In the genomic region with DNA sequence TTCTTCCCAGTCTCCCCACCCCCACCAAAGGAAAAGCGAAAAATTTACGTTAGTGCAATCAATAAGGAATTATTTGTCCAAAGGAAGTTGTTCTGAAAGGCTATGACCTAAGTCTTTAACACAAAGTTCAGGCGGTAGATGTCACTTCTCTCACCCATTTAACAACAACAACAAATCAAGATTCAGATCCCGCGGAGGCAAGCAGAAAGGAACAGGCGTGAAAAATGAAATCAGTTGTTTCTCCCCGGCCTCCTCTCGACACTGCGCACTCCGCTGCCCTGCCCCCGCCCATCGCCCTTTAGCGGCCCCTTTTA, we compare ENCODE assay signal across 8 cellular contexts. TPM values are rescaled to one million over a fixed set of nuclear protein-coding genes. Genes with fewer than 3 reads are reported as not detected.
DNase-seq lines count a peak whose midpoint lies in the region; ATAC-seq and TF ChIP-seq lines count a peak whose summit lies in the region.

No MANE protein-coding gene starts in this region.

- H3K4me3 ChIP-seq in BE2C (ENCODE audit: low read depth, low read length) (peak overlapping the region; percentile 86), WI38 (ENCODE audit: low read depth, low read length) (peak overlapping the region; percentile 65), gastroesophageal sphincter (peak overlapping the region; percentile 57 to 93), skeletal muscle cell (ENCODE audit: low read depth, low read length) (peak overlapping the region; percentile 71)

- no peak for TF ChIP-seq EP300 in gastroesophageal sphincter (IDR thresholded peaks at IDR 0.05)

- 0% methylated on average over 6 to 10 of the region's 13 CpGs for WGBS in gastroesophageal sphincter (ENCODE audit: low coverage in 1 of 2), 2 donors

- H3K27me3 ChIP-seq in BE2C = no peaks in the 10 kb centered on the region; the same call in 1 of the 2 replicates
- H3K27me3 ChIP-seq in gastroesophageal sphincter = no peaks in the 10 kb centered on the region

- DNase-seq in BE2C = no peak
- DNase-seq in skeletal muscle cell (ENCODE audit: low read depth) = no peak
- DNase-seq in COLO668 (lab: John Stamatoyannopoulos, UW; ENCODE audit: unreplicated experiment) = no peak
- DNase-seq in HEK293T (ENCODE audit: extremely low spot score) = no peak
- no peak for DNase-seq in NCI-H128 (lab: John Stamatoyannopoulos, UW; ENCODE audit: unreplicated experiment)

- H3K36me3 ChIP-seq in BE2C (peaks cover 4% of the 10 kb centered on the region), gastroesophageal sphincter (no peaks in the 10 kb centered on the region)

- H3K9me3 ChIP-seq in BE2C (no peaks in the 10 kb centered on the region), gastroesophageal sphincter (no peaks in the 10 kb centered on the region)

- no peak for TF ChIP-seq POLR2A in gastroesophageal sphincter (IDR thresholded peaks at IDR 0.05)

- TF ChIP-seq CTCF in BE2C (IDR thresholded peaks at IDR 0.05; ENCODE audit: low read depth, low read length) (no peak), WI38 (IDR thresholded peaks at IDR 0.05; ENCODE audit: low read depth, low read length) (no peak), gastroesophageal sphincter (IDR thresholded peaks at IDR 0.05) (no peak)

- no peaks in the 10 kb centered on the region; the same call in 1 of the 2 replicates for H3K4me1 ChIP-seq in BE2C
- H3K4me1 ChIP-seq in gastroesophageal sphincter = peaks cover 0 to 43% (median 0%) of the 10 kb centered on the region in 3 donors

- CTCF ChIA-PET in HEK293T (lab: Yijun Ruan, JAX) = no interaction called here

- peak overlapping the region; percentile 66 to 97 (median 94) for H3K27ac ChIP-seq in gastroesophageal sphincter

- ATAC-seq in GM19467 (IDR thresholded peaks at IDR 0.05; ENCODE audit: unreplicated experiment) = peak; percentile 27
- no peak for ATAC-seq in gastroesophageal sphincter

- POLR2A ChIA-PET in HEK293T (lab: Yijun Ruan, JAX) = no interaction called here

TF ChIP-seq in HEK293T, 16 proteins besides CTCF, POLR2A, EP300 and RAD21:
- no peak for TF ChIP-seq FOXA1 (IDR thresholded peaks at IDR 0.05)
- TF ChIP-seq ELF4 (IDR thresholded peaks at IDR 0.05) = no peak
- no peak for TF ChIP-seq LEF1 (IDR thresholded peaks at IDR 0.05; ENCODE audit: borderline replicate concordance)
- no peak for TF ChIP-seq FOXK2 (IDR thresholded peaks at IDR 0.05)

RNA-seq across cellular contexts. Expression of a gene that starts 1.4 kb away (rescaled TPM):
- 5.4 TPM for polyA plus RNA-seq in BE2C (2012; ENCODE audit: insufficient read depth, insufficient read length, low read depth)
- total RNA-seq in gastroesophageal sphincter = 10 to 100 TPM; 14.7 to 40.8 (median 17.7) TPM
